ENCODE assay signal across 16 cellular contexts in the genomic region with DNA sequence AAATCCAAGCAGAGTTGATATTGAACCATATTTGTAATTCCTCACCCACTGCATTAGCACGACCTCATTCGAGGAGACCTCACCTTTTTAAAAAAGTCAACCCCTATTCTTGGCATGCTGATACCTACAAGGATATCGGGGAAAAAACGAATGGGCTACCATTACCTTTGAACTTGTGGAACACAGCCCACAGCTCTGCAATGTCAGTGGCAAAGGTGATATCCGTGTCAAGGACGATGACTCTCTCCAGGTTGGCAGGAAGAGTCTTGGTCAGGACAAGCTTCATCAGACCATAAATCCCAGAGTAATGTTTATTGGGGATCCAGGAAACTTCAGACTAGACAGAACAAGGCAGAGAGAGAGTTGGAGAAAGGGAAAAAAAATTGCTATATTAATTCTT.
DNase-seq lines count a peak whose midpoint lies in the region; ATAC-seq and TF ChIP-seq lines count a peak whose summit lies in the region.
"Had no signal": no experiment of that assay in that cellular context is flagged by ENCODE, and none has a peak within 500 bp of the region (broad histone marks: within the 10 kb centered on the region; RNA-seq: fewer than 3 reads in every experiment).

No MANE protein-coding gene starts in this region.

- H3K4me1 ChIP-seq in heart left ventricle = peaks cover 0 to 55% (median 32%) of the 10 kb centered on the region in 12 donors
- H3K4me1 ChIP-seq in Karpas-422 (ENCODE audit: low read length) = peaks cover 38% of the 10 kb centered on the region
- peaks cover 7 to 36% (median 20%) of the 10 kb centered on the region in 4 donors for H3K4me1 ChIP-seq in liver (ENCODE audit: control insufficient read depth in 4 of 4, insufficient read depth in 4 of 4, low read length in 3 of 4)
- H3K4me1 ChIP-seq in subcutaneous abdominal adipose tissue (ENCODE audit: control insufficient read depth in 5 of 5, insufficient read depth in 5 of 5, low read length in 5 of 5) = peaks cover 0 to 34% (median 0%) of the 10 kb centered on the region in 5 donors
- H3K4me1 ChIP-seq: Caco-2 had no signal

- intact Hi-C loops in heart left ventricle (cut with DNase I) (loop anchor here in 1 of 10 donors (5.0 kb wide), 1 partner anchor 37 kb away; no protein-coding TSS in a partner anchor), left ventricle myocardium superior (cut with micrococcal nuclease) (no loop called here)

- H3K27me3 ChIP-seq in heart left ventricle (no peaks in the 10 kb centered on the region), Karpas-422 (ENCODE audit: low read length) (no peaks in the 10 kb centered on the region), liver (ENCODE audit: control insufficient read depth in 4 of 4, insufficient read depth in 4 of 4, low read length in 3 of 4) (no peaks in the 10 kb centered on the region), subcutaneous abdominal adipose tissue (ENCODE audit: control insufficient read depth in 5 of 5, insufficient read depth in 4 of 5, low read length in 5 of 5) (peaks cover 0 to 3% (median 0%) of the 10 kb centered on the region in 5 donors)

- no peak for DNase-seq in heart left ventricle
- no peak for DNase-seq in left ventricle myocardium superior
- peak; percentile 19 for DNase-seq in Karpas-422
- DNase-seq in stimulated activated naive CD8-positive, alpha-beta T cell treated with anti-CD3 and anti-CD28 coated beads, Interleukin-15, amount 100 ng/mL, for 72 hours = no peak
- DNase-seq in CD1c-positive myeloid dendritic cell (ENCODE audit: extremely low spot score) = no peak
- DNase-seq: 8988T; C1 segment of cervical spinal cord; Caco-2; CD4-positive, alpha-beta T cell; GOT3; H7; HFFc6 had no signal

- TF ChIP-seq RAD21 in liver (IDR thresholded peaks at IDR 0.05) = peak; percentile 13 to 41

- no peaks in the 10 kb centered on the region for H3K36me3 ChIP-seq in heart left ventricle
- no peaks in the 10 kb centered on the region for H3K36me3 ChIP-seq in Karpas-422 (ENCODE audit: insufficient read depth, low read length)
- no peaks in the 10 kb centered on the region for H3K36me3 ChIP-seq in liver (ENCODE audit: control insufficient read depth in 4 of 4, insufficient read depth in 3 of 4, low read depth in 1 of 4, low read length in 3 of 4)
- peaks cover 0 to 4% (median 0%) of the 10 kb centered on the region in 5 donors for H3K36me3 ChIP-seq in subcutaneous abdominal adipose tissue (ENCODE audit: control insufficient read depth in 5 of 5, insufficient read depth in 5 of 5, low read length in 5 of 5)

- H3K27ac Mint-ChIP-seq in stimulated activated naive CD8-positive, alpha-beta T cell treated with anti-CD3 and anti-CD28 coated beads, Interleukin-15, amount 100 ng/mL, for 72 hours = no peak overlapping the region
- H3K27ac Mint-ChIP-seq: CD4-positive, alpha-beta T cell; HFFc6 had no signal

- no peak overlapping the region for H2AFZ ChIP-seq in Karpas-422 (ENCODE audit: low read length)

- peaks cover 38% of the 10 kb centered on the region for H3K4me1 Mint-ChIP-seq in stimulated activated naive CD8-positive, alpha-beta T cell treated with anti-CD3 and anti-CD28 coated beads, Interleukin-15, amount 100 ng/mL, for 72 hours

- H3K9me2 ChIP-seq in Karpas-422 (replicated peaks; ENCODE audit: insufficient read depth, low read length) = no peaks in the 10 kb centered on the region

- H3K79me2 ChIP-seq in Karpas-422 (ENCODE audit: low read length) = no peaks in the 10 kb centered on the region

- H3K27me3 Mint-ChIP-seq in stimulated activated naive CD8-positive, alpha-beta T cell treated with anti-CD3 and anti-CD28 coated beads, Interleukin-15, amount 100 ng/mL, for 72 hours = no peaks in the 10 kb centered on the region
- H3K27me3 Mint-ChIP-seq: CD4-positive, alpha-beta T cell had no signal

- no peak overlapping the region for H3K4me3 Mint-ChIP-seq in stimulated activated naive CD8-positive, alpha-beta T cell treated with anti-CD3 and anti-CD28 coated beads, Interleukin-15, amount 100 ng/mL, for 72 hours
- H3K4me3 Mint-ChIP-seq: CD4-positive, alpha-beta T cell; HFFc6 had no signal

- H3K27ac ChIP-seq in heart left ventricle = peak overlapping the region in 9 of 12 donors; percentile 32 to 81 (median 64)
- no peak overlapping the region for H3K27ac ChIP-seq in Karpas-422 (ENCODE audit: low read length)
- peak overlapping the region; percentile 11 to 65 for H3K27ac ChIP-seq in liver (ENCODE audit: low read depth in 1 of 2, low read length in 2 of 2)
- peak overlapping the region; percentile 19 for H3K27ac ChIP-seq in subcutaneous abdominal adipose tissue (ENCODE audit: low read depth, low read length)

- 69 to 76% (median 73%) methylated on average over 6 of the region's 6 CpGs for WGBS in heart left ventricle, 4 donors
- whole genome bisulfite sequencing in liver = 37% methylated on average over 6 of the region's 6 CpGs

- no peak overlapping the region for H3K4me2 ChIP-seq in Karpas-422 (ENCODE audit: low read depth, low read length, poor library complexity, severe bottlenecking)

- no peaks in the 10 kb centered on the region for H4K20me1 ChIP-seq in Karpas-422 (ENCODE audit: insufficient read depth, low read depth, low read length)

- H3K4me3 ChIP-seq in heart left ventricle = no peak overlapping the region
- no peak overlapping the region for H3K4me3 ChIP-seq in Karpas-422 (ENCODE audit: low read length)
- H3K4me3 ChIP-seq in liver (ENCODE audit: low read depth in 1 of 3, low read length in 3 of 3) = no peak overlapping the region
- no peak overlapping the region for H3K4me3 ChIP-seq in subcutaneous abdominal adipose tissue (ENCODE audit: low read depth in 1 of 5, low read length in 5 of 5)

- no peak for ATAC-seq in heart left ventricle
- ATAC-seq in left ventricle myocardium superior = no peak
- no peak for ATAC-seq in stimulated activated naive CD8-positive, alpha-beta T cell treated with anti-CD3 and anti-CD28 coated beads, Interleukin-15, amount 100 ng/mL, for 72 hours
- ATAC-seq in GM19463 (IDR thresholded peaks at IDR 0.05; ENCODE audit: unreplicated experiment) = no peak
- ATAC-seq: HCT116 had no signal

- no peak overlapping the region for H3K9ac ChIP-seq in Karpas-422 (ENCODE audit: low read length)
- H3K9ac ChIP-seq in liver (ENCODE audit: low read depth in 1 of 2, low read length in 2 of 2) = no peak overlapping the region
- H3K9ac ChIP-seq in subcutaneous abdominal adipose tissue (ENCODE audit: low read length in 5 of 5) = no peak overlapping the region

- H3K9me3 Mint-ChIP-seq in stimulated activated naive CD8-positive, alpha-beta T cell treated with anti-CD3 and anti-CD28 coated beads, Interleukin-15, amount 100 ng/mL, for 72 hours = peaks cover 4 to 14% of the 10 kb centered on the region in 2 donors

- TF ChIP-seq CTCF in heart left ventricle (IDR thresholded peaks at IDR 0.05) (no peak), liver (IDR thresholded peaks at IDR 0.05; ENCODE audit: low read depth, low read length, missing input control) (no peak)

- TF ChIP-seq POLR2A in heart left ventricle (IDR thresholded peaks at IDR 0.05) = no peak

- no peaks in the 10 kb centered on the region for H3K9me3 ChIP-seq in heart left ventricle
- H3K9me3 ChIP-seq in Karpas-422 (ENCODE audit: low read length) = no peaks in the 10 kb centered on the region
- no peaks in the 10 kb centered on the region for H3K9me3 ChIP-seq in liver (ENCODE audit: control insufficient read depth in 4 of 4, low read length in 3 of 4)
- H3K9me3 ChIP-seq in subcutaneous abdominal adipose tissue (ENCODE audit: control insufficient read depth in 5 of 5, low read length in 5 of 5) = no peaks in the 10 kb centered on the region
- H3K9me3 ChIP-seq: Caco-2 had no signal

TF ChIP-seq in liver, 16 proteins besides CTCF, POLR2A, EP300 and RAD21 (continues in another document):
- TF ChIP-seq RXRA (IDR thresholded peaks at IDR 0.05) (peak; percentile 88 to 91), YY1 (IDR thresholded peaks at IDR 0.05) (peak; percentile 58), NR2F2 (IDR thresholded peaks at IDR 0.05) (no peak), ATF3 (IDR thresholded peaks at IDR 0.05) (no peak), EGR1 (IDR thresholded peaks at IDR 0.05; ENCODE audit: low read depth in 2 of 2) (no peak), JUND (IDR thresholded peaks at IDR 0.05) (peak in 1 of 2 donors; percentile 49), HNF4A (conservative IDR thresholded peaks at IDR 0.05) (peak; percentile 78 to 80), SP1 (IDR thresholded peaks at IDR 0.05) (peak; percentile 24)
- TF ChIP-seq, protein P1, sequence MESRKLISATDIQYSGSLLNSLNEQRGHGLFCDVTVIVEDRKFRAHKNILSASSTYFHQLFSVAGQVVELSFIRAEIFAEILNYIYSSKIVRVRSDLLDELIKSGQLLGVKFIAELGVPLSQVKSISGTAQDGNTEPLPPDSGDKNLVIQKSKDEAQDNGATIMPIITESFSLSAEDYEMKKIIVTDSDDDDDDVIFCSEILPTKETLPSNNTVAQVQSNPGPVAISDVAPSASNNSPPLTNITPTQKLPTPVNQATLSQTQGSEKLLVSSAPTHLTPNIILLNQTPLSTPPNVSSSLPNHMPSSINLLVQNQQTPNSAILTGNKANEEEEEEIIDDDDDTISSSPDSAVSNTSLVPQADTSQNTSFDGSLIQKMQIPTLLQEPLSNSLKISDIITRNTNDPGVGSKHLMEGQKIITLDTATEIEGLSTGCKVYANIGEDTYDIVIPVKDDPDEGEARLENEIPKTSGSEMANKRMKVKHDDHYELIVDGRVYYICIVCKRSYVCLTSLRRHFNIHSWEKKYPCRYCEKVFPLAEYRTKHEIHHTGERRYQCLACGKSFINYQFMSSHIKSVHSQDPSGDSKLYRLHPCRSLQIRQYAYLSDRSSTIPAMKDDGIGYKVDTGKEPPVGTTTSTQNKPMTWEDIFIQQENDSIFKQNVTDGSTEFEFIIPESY (IDR thresholded peaks at IDR 0.05) = peak; percentile 46
- TF ChIP-seq, protein P2, sequence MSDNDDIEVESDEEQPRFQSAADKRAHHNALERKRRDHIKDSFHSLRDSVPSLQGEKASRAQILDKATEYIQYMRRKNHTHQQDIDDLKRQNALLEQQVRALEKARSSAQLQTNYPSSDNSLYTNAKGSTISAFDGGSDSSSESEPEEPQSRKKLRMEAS (IDR thresholded peaks at IDR 0.05) = peak; percentile 13
